In the genomic region with DNA sequence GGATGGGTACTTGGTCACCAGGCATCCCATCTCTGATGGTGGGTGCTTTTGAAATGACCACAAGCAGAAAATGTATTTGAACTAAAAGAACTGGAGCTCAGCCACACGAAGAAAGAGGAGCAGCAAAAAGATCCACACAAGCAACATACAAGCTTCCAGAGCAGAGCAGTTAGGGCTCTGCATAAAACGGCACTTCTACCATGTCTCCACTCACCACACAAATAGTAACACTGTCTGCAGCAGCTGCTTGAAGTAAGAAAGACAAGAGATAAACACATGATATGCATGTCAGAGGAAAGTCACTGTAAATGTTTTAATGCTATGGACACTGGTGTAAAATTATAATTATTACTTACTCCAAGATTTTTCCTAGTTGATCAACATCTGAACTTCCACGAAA, we compare ENCODE assay signal across 17 cellular contexts. TPM values are rescaled to one million over a fixed set of nuclear protein-coding genes. Genes with fewer than 3 reads are reported as not detected.
DNase-seq lines count a peak whose midpoint lies in the region; ATAC-seq and TF ChIP-seq lines count a peak whose summit lies in the region.
"Had no signal": no experiment of that assay in that cellular context is flagged by ENCODE, and none has a peak within 500 bp of the region (broad histone marks: within the 10 kb centered on the region; RNA-seq: fewer than 3 reads in every experiment).

No MANE protein-coding gene starts in this region.

- H3K27me3 Mint-ChIP-seq in activated T-cell treated with anti-CD3 and anti-CD28 coated beads, Interleukin-2, amount 50 U/mL, for 72 hours (ENCODE audit: low read depth) = no peaks in the 10 kb centered on the region
- H3K27me3 Mint-ChIP-seq in activated CD4-positive, alpha-beta memory T cell treated with anti-CD3 and anti-CD28 coated beads for 36 hours = no peaks in the 10 kb centered on the region
- no peaks in the 10 kb centered on the region for H3K27me3 Mint-ChIP-seq in nephron (ENCODE audit: low read depth)
- H3K27me3 Mint-ChIP-seq: brain had no signal

- H3K27ac Mint-ChIP-seq in activated T-cell treated with anti-CD3 and anti-CD28 coated beads, Interleukin-2, amount 50 U/mL, for 72 hours = peak overlapping the region; percentile 1
- peak overlapping the region; percentile 93 for H3K27ac Mint-ChIP-seq in activated CD4-positive, alpha-beta memory T cell treated with anti-CD3 and anti-CD28 coated beads for 36 hours
- peak overlapping the region; percentile 71 to 88 (median 85) for H3K27ac Mint-ChIP-seq in nephron

- H3K9me3 Mint-ChIP-seq in activated T-cell treated with anti-CD3 and anti-CD28 coated beads, Interleukin-2, amount 50 U/mL, for 72 hours = peaks cover 1 to 5% of the 10 kb centered on the region in 2 donors
- no peaks in the 10 kb centered on the region for H3K9me3 Mint-ChIP-seq in activated CD4-positive, alpha-beta memory T cell treated with anti-CD3 and anti-CD28 coated beads for 36 hours
- H3K9me3 Mint-ChIP-seq in nephron = no peaks in the 10 kb centered on the region

- peaks cover 74% of the 10 kb centered on the region for H3K4me1 Mint-ChIP-seq in activated T-cell treated with anti-CD3 and anti-CD28 coated beads, Interleukin-2, amount 50 U/mL, for 72 hours (ENCODE audit: low read depth)
- peaks cover 65% of the 10 kb centered on the region for H3K4me1 Mint-ChIP-seq in activated CD4-positive, alpha-beta memory T cell treated with anti-CD3 and anti-CD28 coated beads for 36 hours (ENCODE audit: low read depth)
- peaks cover 32% of the 10 kb centered on the region for H3K4me1 Mint-ChIP-seq in nephron

- no peak for DNase-seq in activated T-cell treated with anti-CD3 and anti-CD28 coated beads, Interleukin-2, amount 50 U/mL, for 72 hours
- DNase-seq in activated T-cell treated with anti-CD3 and anti-CD28 coated beads for 4 hours (no peak), NCI-H2196 (lab: John Stamatoyannopoulos, UW; ENCODE audit: unreplicated experiment) (no peak)
- DNase-seq in activated CD4-positive, alpha-beta memory T cell treated with anti-CD3 and anti-CD28 coated beads for 36 hours = no peak
- DNase-seq: activated T-cell treated with anti-CD3 and anti-CD28 coated beads, Interleukin-2, amount 50 U/mL, for 1 hour; DMS79 treated with DMSO at 0.1 percent for 48 hours; effector memory CD4-positive, alpha-beta T cell; foreskin melanocyte; NCI-H1105; NCI-H524 treated with DMSO at 0.1 percent for 48 hours; stimulated activated CD4-positive, alpha-beta T cell treated with anti-CD3 and anti-CD28 coated beads, Interleukin-4, amount 100 ng/mL, for 24 hours; stimulated activated naive CD4-positive, alpha-beta T cell treated with Interleukin-2 at 50 U/mL for 16 hours had no signal

- H3K36me3 Mint-ChIP-seq in activated T-cell treated with anti-CD3 and anti-CD28 coated beads, Interleukin-2, amount 50 U/mL, for 72 hours (ENCODE audit: insufficient read depth in 2 of 2) = peaks cover 18 to 62% of the 10 kb centered on the region in 2 donors
- H3K36me3 Mint-ChIP-seq in activated CD4-positive, alpha-beta memory T cell treated with anti-CD3 and anti-CD28 coated beads for 36 hours = peaks cover 51% of the 10 kb centered on the region
- H3K36me3 Mint-ChIP-seq in nephron (ENCODE audit: low read depth) = peaks cover 21% of the 10 kb centered on the region

- CTCF ChIA-PET in activated CD4-positive, alpha-beta memory T cell treated with anti-CD3 and anti-CD28 coated beads for 36 hours (lab: Charles Lee) = interaction anchor here (0.6 to 3.5 kb wide), 4 partner anchors 9 to 178 kb away, joined by 3 to 9 read pairs (median 4); no protein-coding TSS in a partner anchor

- no peak for TF ChIP-seq CTCF in nephron (IDR thresholded peaks at IDR 0.05; ENCODE audit: unreplicated experiment in 3 of 3)

- intact Hi-C loops in activated CD4-positive, alpha-beta memory T cell treated with anti-CD3 and anti-CD28 coated beads for 36 hours (cut with micrococcal nuclease) = no loop called here

- POLR2A ChIA-PET in activated CD4-positive, alpha-beta memory T cell treated with anti-CD3 and anti-CD28 coated beads for 36 hours (lab: Charles Lee) = interaction anchor here (1.1 to 2.8 kb wide), 2 partner anchors 23 to 210 kb away, joined by 3 to 14 read pairs; no protein-coding TSS in a partner anchor

- no peak for ATAC-seq in activated T-cell treated with anti-CD3 and anti-CD28 coated beads, Interleukin-2, amount 50 U/mL, for 72 hours (replicated peaks in 1 of 2)
- ATAC-seq in HG03108 (IDR thresholded peaks at IDR 0.05; ENCODE audit: unreplicated experiment) (peak; percentile 1), GM21737 (IDR thresholded peaks at IDR 0.05; ENCODE audit: unreplicated experiment) (no peak), GM18873 (IDR thresholded peaks at IDR 0.05; ENCODE audit: low FRiP score, unreplicated experiment) (no peak)

- peak overlapping the region; percentile 1 to 47 for H3K4me3 Mint-ChIP-seq in activated T-cell treated with anti-CD3 and anti-CD28 coated beads, Interleukin-2, amount 50 U/mL, for 72 hours
- H3K4me3 Mint-ChIP-seq in activated CD4-positive, alpha-beta memory T cell treated with anti-CD3 and anti-CD28 coated beads for 36 hours = no peak overlapping the region
- peak overlapping the region in 1 of 3 experiments; percentile 19 for H3K4me3 Mint-ChIP-seq in nephron
- H3K4me3 Mint-ChIP-seq: brain had no signal

RNA-seq across cellular contexts. Expression of gene FAM133B, which starts 32.5 kb away (rescaled TPM):
- 10 to 100 TPM; 30.3 to 35.7 TPM for total RNA-seq in activated T-cell treated with anti-CD3 and anti-CD28 coated beads, Interleukin-2, amount 50 U/mL, for 72 hours
- total RNA-seq in activated CD4-positive, alpha-beta memory T cell treated with anti-CD3 and anti-CD28 coated beads for 36 hours = 10 to 100 TPM; 21.7 to 25.5 TPM

Comparison
In these comparisons a context has a peak if more than half of its experiments do, and no peak if none do; other contexts are left out.
1. H3K27ac Mint-ChIP-seq: peak in every context shown above with its lines; median percentile 93 in activated CD4-positive, alpha-beta memory T cell treated with anti-CD3 and anti-CD28 coated beads for 36 hours; 85 in nephron; 1 in activated T-cell treated with anti-CD3 and anti-CD28 coated beads, Interleukin-2, amount 50 U/mL, for 72 hours.